In the genomic region with DNA sequence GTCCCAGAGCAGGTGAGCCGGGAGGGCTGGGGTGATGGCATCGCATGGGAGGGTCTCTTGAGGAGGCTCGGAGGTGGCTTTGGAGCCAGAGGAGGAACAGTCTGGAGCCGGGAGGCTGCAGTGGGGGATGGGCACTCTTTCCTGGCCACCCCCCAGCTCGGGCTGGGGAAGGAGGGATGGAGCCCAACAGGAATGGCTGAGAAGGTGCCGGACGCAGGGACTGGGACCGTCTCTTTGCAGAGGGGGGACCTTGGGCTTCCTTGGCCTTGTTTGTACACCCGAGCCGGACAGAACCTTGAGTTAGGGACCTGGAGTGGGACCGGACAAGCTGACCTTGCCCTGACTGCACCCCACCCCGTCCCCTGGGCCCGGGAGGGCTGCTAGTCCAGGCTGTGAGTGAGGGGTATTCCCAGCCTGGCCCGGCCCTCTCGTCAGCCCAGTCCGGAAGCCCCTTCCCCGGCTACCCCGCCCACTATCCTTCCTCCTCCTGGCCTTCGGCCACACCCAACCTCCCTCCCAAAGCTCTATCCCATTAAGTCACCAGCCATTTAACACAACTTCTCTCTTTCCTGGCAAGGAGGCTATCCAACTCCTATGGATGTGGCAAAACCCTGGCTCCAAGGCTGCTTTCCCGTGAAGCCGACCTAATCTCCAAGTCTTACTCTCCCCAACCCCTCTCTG, we compare ENCODE assay signal across 1 cellular context.
TF ChIP-seq lines count a peak whose summit lies in the region.

No MANE protein-coding gene starts in this region.

TF ChIP-seq in H1, 55 proteins besides CTCF, POLR2A, EP300 and RAD21:
- no peak for TF ChIP-seq TEAD4 (IDR thresholded peaks at IDR 0.05; ENCODE audit: low read depth, low read length)
- TF ChIP-seq ASH2L (IDR thresholded peaks at IDR 0.05; ENCODE audit: low read length) = peak; percentile 30
